Comparison of ENCODE assay signal across 7 cellular contexts in genomic region chr3:51799879-51800757, GRCh38. TPM values are rescaled to one million over a fixed set of nuclear protein-coding genes. Genes with fewer than 3 reads are reported as not detected.
DNase-seq lines count a peak whose midpoint lies in the region; ATAC-seq, FAIRE-seq and TF ChIP-seq lines count a peak whose summit lies in the region.

No MANE protein-coding gene starts in this region.

- TF ChIP-seq CTCF in OCI-LY1 (IDR thresholded peaks at IDR 0.05; ENCODE audit: low read length): peak; percentile 80
- peak; percentile 57 to 84 (median 78) for TF ChIP-seq CTCF in right lobe of liver (IDR thresholded peaks at IDR 0.05)

- H3F3A ChIP-seq in OCI-LY1 (ENCODE audit: insufficient read depth, low read length): no peaks in the 10 kb centered on the region

- H3K9me2 ChIP-seq in OCI-LY1 (ENCODE audit: low read depth, low read length): no peaks in the 10 kb centered on the region

- H3K27me3 ChIP-seq in OCI-LY1 (ENCODE audit: insufficient read depth, low read length) (no peaks in the 10 kb centered on the region), right lobe of liver (no peaks in the 10 kb centered on the region)

- ATAC-seq in right lobe of liver: peak; percentile 56 to 80 (median 64)

- FAIRE-seq in urothelium cell line (lab: Jason Lieb, UNC): no peak

- no peaks in the 10 kb centered on the region for H4K20me1 ChIP-seq in OCI-LY1 (ENCODE audit: insufficient read depth, low read length)

- 12% methylated on average over 3 of the region's 3 CpGs for WGBS in right lobe of liver (ENCODE audit: insufficient coverage, low coverage, low lambda C conversion rate, missing lambda C conversion rate)

- no peak overlapping the region for H2AFZ ChIP-seq in OCI-LY1 (ENCODE audit: low read length)

- no peak overlapping the region for H3K4me3 ChIP-seq in OCI-LY1 (ENCODE audit: low read depth, low read length, poor library complexity, severe bottlenecking)
- H3K4me3 ChIP-seq in right lobe of liver: no peak overlapping the region

- H3K27ac ChIP-seq in OCI-LY1 (ENCODE audit: low read depth, low read length, poor library complexity, severe bottlenecking) (no peak overlapping the region), right lobe of liver (no peak overlapping the region)

- no peak overlapping the region for H3K4me2 ChIP-seq in OCI-LY1 (ENCODE audit: low read length)

- no peaks in the 10 kb centered on the region for H3K4me1 ChIP-seq in OCI-LY1 (ENCODE audit: insufficient read depth, low read length, severe bottlenecking)
- H3K4me1 ChIP-seq in right lobe of liver: no peaks in the 10 kb centered on the region

- intact Hi-C loops in right lobe of liver (cut with DNase I): no loop called here

- H3K36me3 ChIP-seq in OCI-LY1 (ENCODE audit: insufficient read depth, low read length): no peaks in the 10 kb centered on the region
- H3K36me3 ChIP-seq in right lobe of liver: no peaks in the 10 kb centered on the region

- H3K9me3 ChIP-seq in OCI-LY1 (ENCODE audit: low read length) (no peaks in the 10 kb centered on the region), right lobe of liver (no peaks in the 10 kb centered on the region)

- no peak overlapping the region for H3K9ac ChIP-seq in OCI-LY1 (ENCODE audit: low read length)

- H3K79me2 ChIP-seq in OCI-LY1 (ENCODE audit: insufficient read depth, low read length): no peaks in the 10 kb centered on the region

- peak; percentile 65 for DNase-seq in DMS114 treated with DMSO at 0.1 percent for 48 hours (lab: John Stamatoyannopoulos, UW; ENCODE audit: unreplicated experiment)
- peak; percentile 78 for DNase-seq in HCEC 1CT
- DNase-seq in cerebellar cortex (ENCODE audit: low spot score): peak; percentile 60
- no peak for DNase-seq in right lobe of liver
- peak; percentile 58 for DNase-seq in urothelium cell line (ENCODE audit: low spot score)
- no peak for DNase-seq in GM19240 (ENCODE audit: insufficient read length, low spot score)

- no peak for TF ChIP-seq POLR2A in right lobe of liver (IDR thresholded peaks at IDR 0.05)

RNA-seq across cellular contexts. Expression of gene IQCF6, which starts 21.1 kb away (rescaled TPM):
- not detected for total RNA-seq in right lobe of liver

Comparison
In these comparisons a context has a peak if more than half of its experiments do, and no peak if none do; other contexts are left out.
1. DNase-seq: peak in DMS114 treated with DMSO at 0.1 percent for 48 hours (single experiment), HCEC 1CT (single experiment), cerebellar cortex (single experiment) and urothelium cell line (single experiment); none in right lobe of liver (0 of 3) and GM19240 (single experiment).